In the genomic region with DNA sequence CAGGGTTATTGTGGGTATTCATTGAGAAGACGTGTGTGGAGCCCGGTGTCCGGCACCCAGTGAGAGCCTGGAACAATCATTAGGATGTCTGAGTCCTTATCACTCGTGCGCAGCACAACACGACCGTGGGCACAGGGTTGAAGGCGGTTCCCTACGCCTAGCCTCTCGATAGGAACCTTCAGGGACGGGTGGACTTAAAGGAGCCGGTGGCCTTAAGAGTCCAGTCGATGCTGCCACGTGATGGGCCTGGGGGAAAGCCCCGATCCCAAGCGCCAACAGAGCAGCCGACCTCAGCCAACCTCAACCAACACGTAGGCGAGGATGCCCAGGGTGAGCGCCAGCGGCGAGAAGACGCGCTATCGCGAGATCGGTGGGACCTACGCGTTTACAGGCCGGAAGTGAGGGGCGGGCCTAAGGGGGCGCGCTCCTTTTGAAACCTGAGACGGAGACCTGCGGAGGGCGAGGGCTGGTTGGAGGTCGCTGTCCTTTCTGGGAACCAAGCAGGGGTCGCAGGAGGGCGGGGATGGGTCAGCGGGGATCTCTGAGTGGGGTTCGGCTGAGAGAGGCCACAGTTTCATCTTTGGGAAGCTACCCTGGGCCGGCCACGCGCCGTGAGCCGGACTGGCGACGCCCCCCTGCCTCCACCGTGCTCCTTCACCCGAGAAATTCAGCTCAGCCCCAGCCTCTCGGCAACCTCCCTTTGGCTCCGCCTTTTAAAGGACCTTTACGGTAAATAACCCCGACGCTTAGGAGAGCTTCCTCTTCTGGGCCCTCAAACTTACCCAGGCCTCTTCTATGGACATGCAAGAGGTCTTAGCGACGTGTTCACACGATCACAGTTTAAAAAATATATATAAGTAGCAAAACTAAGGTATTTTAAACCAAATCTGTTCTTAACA, we compare ENCODE assay signal across 8 cellular contexts. TPM values are rescaled to one million over a fixed set of nuclear protein-coding genes. Genes with fewer than 3 reads are reported as not detected.
DNase-seq lines count a peak whose midpoint lies in the region; ATAC-seq, FAIRE-seq and TF ChIP-seq lines count a peak whose summit lies in the region.

No MANE protein-coding gene starts in this region.

- peak overlapping the region; percentile 83 for H3K27ac Mint-ChIP-seq in activated naive CD8-positive, alpha-beta T cell treated with anti-CD3 and anti-CD28 coated beads, Interleukin-2, amount 10 ng/mL, durations not matched to agents 7 days and 5 days

- H3K27ac ChIP-seq in heart right ventricle (peak overlapping the region in 2 of 10 donors; percentile 29 to 56), transverse colon (peak overlapping the region in 1 of 4 donors; percentile 9)

- FAIRE-seq in G401.6 (lab: Jason Lieb, UNC): peak; percentile 31

- peaks cover 0 to 15% (median 13%) of the 10 kb centered on the region in 9 donors for H3K4me1 ChIP-seq in heart right ventricle
- H3K4me1 ChIP-seq in transverse colon: peaks cover 4 to 13% (median 11%) of the 10 kb centered on the region in 4 donors

- H3K4me1 Mint-ChIP-seq in activated naive CD8-positive, alpha-beta T cell treated with anti-CD3 and anti-CD28 coated beads, Interleukin-2, amount 10 ng/mL, durations not matched to agents 7 days and 5 days: peaks cover 14% of the 10 kb centered on the region

- 3% methylated on average over 55 to 58 of the region's 58 CpGs for WGBS in heart right ventricle, 2 donors
- 0 to 4% methylated on average over 4 to 54 of the region's 58 CpGs for WGBS in transverse colon (ENCODE audit: low coverage in 1 of 2), 2 donors

- peaks cover 20% of the 10 kb centered on the region for H3K27me3 Mint-ChIP-seq in activated naive CD8-positive, alpha-beta T cell treated with anti-CD3 and anti-CD28 coated beads, Interleukin-2, amount 10 ng/mL, durations not matched to agents 7 days and 5 days

- H3K4me3 ChIP-seq in H7 (ENCODE audit: insufficient read depth, low read depth, low read length) (peak overlapping the region; percentile 85), NB4 (ENCODE audit: low read depth, low read length) (peak overlapping the region; percentile 64), heart right ventricle (peak overlapping the region; percentile 25 to 75 (median 58)), transverse colon (peak overlapping the region; percentile 22 to 68 (median 40))

- H3K27me3 ChIP-seq in H7 (ENCODE audit: control insufficient read depth, insufficient read depth, low read length) (peaks cover 29% of the 10 kb centered on the region), heart right ventricle (peaks cover 0 to 40% (median 10%) of the 10 kb centered on the region in 7 donors), transverse colon (peaks cover 31% of the 10 kb centered on the region)

- DNase-seq in H7 (peak; percentile 93), NB4 (ENCODE audit: low read depth) (peak; percentile 86), heart right ventricle (peak; percentile 82 to 88), pons (ENCODE audit: low spot score) (peak; percentile 61), transverse colon (peak; percentile 93)
- peak; percentile 92 for DNase-seq in activated naive CD8-positive, alpha-beta T cell treated with anti-CD3 and anti-CD28 coated beads, Interleukin-2, amount 10 ng/mL, durations not matched to agents 7 days and 5 days

- no peaks in the 10 kb centered on the region for H3K9me3 ChIP-seq in heart right ventricle
- H3K9me3 ChIP-seq in transverse colon: no peaks in the 10 kb centered on the region

- H3K9me3 Mint-ChIP-seq in activated naive CD8-positive, alpha-beta T cell treated with anti-CD3 and anti-CD28 coated beads, Interleukin-2, amount 10 ng/mL, durations not matched to agents 7 days and 5 days: peaks cover 1% of the 10 kb centered on the region

- H3K36me3 ChIP-seq in H7 (replicated peaks; ENCODE audit: control insufficient read depth, insufficient read depth, low read length): no peaks in the 10 kb centered on the region
- no peaks in the 10 kb centered on the region for H3K36me3 ChIP-seq in heart right ventricle
- H3K36me3 ChIP-seq in transverse colon: no peaks in the 10 kb centered on the region

- POLR2A ChIA-PET in activated naive CD8-positive, alpha-beta T cell treated with anti-CD3 and anti-CD28 coated beads, Interleukin-2, amount 10 ng/mL, durations not matched to agents 7 days and 5 days (lab: Charles Lee): interaction anchor here (0.9 to 2.5 kb wide), 2 partner anchors 11 to 249 kb away, joined by 7 to 11 read pairs; partner anchors contain the start of genes BCS1L and ZNF142

- TF ChIP-seq EP300 in transverse colon (IDR thresholded peaks at IDR 0.05; ENCODE audit: low read depth): no peak

- peaks cover 1% of the 10 kb centered on the region for H3K36me3 Mint-ChIP-seq in activated naive CD8-positive, alpha-beta T cell treated with anti-CD3 and anti-CD28 coated beads, Interleukin-2, amount 10 ng/mL, durations not matched to agents 7 days and 5 days

- peak overlapping the region; percentile 85 for H3K4me3 Mint-ChIP-seq in activated naive CD8-positive, alpha-beta T cell treated with anti-CD3 and anti-CD28 coated beads, Interleukin-2, amount 10 ng/mL, durations not matched to agents 7 days and 5 days

- intact Hi-C loops in heart right ventricle (cut with DNase I) (no loop called here), transverse colon (cut with DNase I; ENCODE audit: low total_unique reads) (no loop called here)

- no peak for TF ChIP-seq POLR2A in NB4 (IDR thresholded peaks at IDR 0.05; ENCODE audit: extremely low read depth, insufficient read length)
- TF ChIP-seq POLR2A in transverse colon (IDR thresholded peaks at IDR 0.05): no peak

- ATAC-seq in SK-N-SH treated with all-trans-retinoic acid at 6 μM for 48 hours (peak; percentile 98), heart right ventricle (peak; percentile 95 to 98 (median 96))
- ATAC-seq in activated naive CD8-positive, alpha-beta T cell treated with anti-CD3 and anti-CD28 coated beads, Interleukin-2, amount 10 ng/mL, durations not matched to agents 7 days and 5 days (ENCODE audit: low read depth): peak; percentile 96

- in situ Hi-C loops in transverse colon (cut with MboI; ENCODE audit: low pct_ligation_motif_present in 1 of 4, low pct_unique_long_range_greater_than_20kb in 1 of 4, low sequenced_read_pairs in 3 of 4): no loop called here

- TF ChIP-seq CTCF in NB4 (IDR thresholded peaks at IDR 0.05; ENCODE audit: low read depth, low read length) (no peak), heart right ventricle (IDR thresholded peaks at IDR 0.05) (no peak), transverse colon (IDR thresholded peaks at IDR 0.05) (no peak)

TF ChIP-seq in SK-N-SH treated with all-trans-retinoic acid at 6 μM for 48 hours, 23 proteins besides CTCF, POLR2A, EP300 and RAD21 (continues in another document):
- TF ChIP-seq POU6F1 (CRISPR knock-in tag; IDR thresholded peaks at IDR 0.05; ENCODE audit: borderline replicate concordance, low read depth): no peak
- no peak for TF ChIP-seq PPARA (CRISPR knock-in tag; IDR thresholded peaks at IDR 0.05; ENCODE audit: borderline replicate concordance)
- TF ChIP-seq ARNTL (CRISPR knock-in tag; IDR thresholded peaks at IDR 0.05; ENCODE audit: borderline replicate concordance, low read depth): no peak
- TF ChIP-seq ZFP3 (CRISPR knock-in tag; IDR thresholded peaks at IDR 0.05): 0 out of 2 replicates have a peak, but pooled peaks have one; percentile 9
- no peak for TF ChIP-seq TOX (CRISPR knock-in tag; IDR thresholded peaks at IDR 0.05; ENCODE audit: borderline replicate concordance)
- TF ChIP-seq CSDC2 (CRISPR knock-in tag; IDR thresholded peaks at IDR 0.05): 0 out of 2 replicates have a peak, but pooled peaks have one; percentile 39
- TF ChIP-seq ZNF8 (CRISPR knock-in tag; IDR thresholded peaks at IDR 0.05): no peak
- TF ChIP-seq SNAI2 (CRISPR knock-in tag; IDR thresholded peaks at IDR 0.05): 0 out of 2 replicates have a peak, but pooled peaks have one; percentile 49
- TF ChIP-seq ZFP30 (CRISPR knock-in tag; IDR thresholded peaks at IDR 0.05): no peak
- TF ChIP-seq TCF4 (CRISPR knock-in tag; IDR thresholded peaks at IDR 0.05; ENCODE audit: borderline replicate concordance): no peak

RNA-seq across cellular contexts. Expression of gene WNT10A, which starts 28.3 kb away (rescaled TPM):
- total RNA-seq in H7 (2014; rRNA removed; shearing (Covaris generic)): 0.33 TPM in 1 of 2 replicates, not detected in the other
- total RNA-seq in activated naive CD8-positive, alpha-beta T cell treated with anti-CD3 and anti-CD28 coated beads, Interleukin-2, amount 10 ng/mL, durations not matched to agents 7 days and 5 days: 1 to 10 TPM; 1.9 to 2.5 TPM
- under 1 TPM in 2 of 10 donors, not detected in 8; 0.28 to 0.56 TPM for total RNA-seq in heart right ventricle
- polyA plus RNA-seq in heart right ventricle: under 1 TPM; 0.01 to 0.07 TPM
- total RNA-seq in transverse colon: 1 to 10 TPM in 1 of 4 donors, under 1 TPM in 1, not detected in 2; 0.27 to 1.6 TPM

RNA-seq across cellular contexts. Expression of gene WNT6, which starts 49.4 kb away (rescaled TPM):
- not detected in 2 replicates for total RNA-seq in H7 (2014; rRNA removed; shearing (Covaris generic))
- total RNA-seq in activated naive CD8-positive, alpha-beta T cell treated with anti-CD3 and anti-CD28 coated beads, Interleukin-2, amount 10 ng/mL, durations not matched to agents 7 days and 5 days: not detected
- 1 to 10 TPM in 3 of 10 donors, under 1 TPM in 7; 0.15 to 2.9 (median 0.67) TPM for total RNA-seq in heart right ventricle
- 1 to 10 TPM; 1.1 to 3.0 TPM for polyA plus RNA-seq in heart right ventricle
- total RNA-seq in transverse colon: 100 to 1,000 TPM in 1 of 4 donors, 1 to 10 TPM in 1, under 1 TPM in 1, not detected in 1; 0.82 to 164 (median 1.7) TPM

RNA-seq across cellular contexts. Expression of gene CDK5R2, which starts 50.5 kb away (rescaled TPM):
- total RNA-seq in H7 (2014; rRNA removed; shearing (Covaris generic)): 0.17 TPM in 1 of 2 replicates, not detected in the other
- total RNA-seq in activated naive CD8-positive, alpha-beta T cell treated with anti-CD3 and anti-CD28 coated beads, Interleukin-2, amount 10 ng/mL, durations not matched to agents 7 days and 5 days: not detected
- total RNA-seq in heart right ventricle (under 1 TPM in 1 of 10 donors, not detected in 9; 0.09 TPM), transverse colon (under 1 TPM in 1 of 4 donors, not detected in 3; 0.41 TPM)
- not detected for polyA plus RNA-seq in heart right ventricle
